29 cellular contexts compared by ENCODE assay signal in genomic region chr11:27187075-27187847, GRCh38.
DNase-seq lines count a peak whose midpoint lies in the region; ATAC-seq and TF ChIP-seq lines count a peak whose summit lies in the region.
"Had no signal": no experiment of that assay in that cellular context is flagged by ENCODE, and none has a peak within 500 bp of the region (broad histone marks: within the 10 kb centered on the region; RNA-seq: fewer than 3 reads in every experiment).

No MANE protein-coding gene starts in this region.

- intact Hi-C loops in colonic mucosa (cut with DNase I) (loop anchor here (10.0 kb wide), 1 partner anchor 178 kb away; the partner anchor contains the start of gene CCDC34), right lobe of liver (cut with DNase I) (loop anchor here in 1 of 2 donors (10.0 kb wide), 1 partner anchor 298 kb away; no protein-coding TSS in a partner anchor), adrenal gland (cut with DNase I) (loop anchor here (5.0 to 10.0 kb wide), 4 partner anchors 48 to 295 kb away; partner anchors contain the start of gene CCDC34 (in 1 of the 2))
- intact Hi-C loops in activated CD4-positive, alpha-beta memory T cell treated with anti-CD3 and anti-CD28 coated beads for 36 hours (cut with micrococcal nuclease) = loop anchor here (10.0 kb wide), 1 partner anchor 178 kb away; the partner anchor contains the start of gene CCDC34

- CTCF ChIA-PET in activated CD4-positive, alpha-beta memory T cell treated with anti-CD3 and anti-CD28 coated beads for 36 hours (lab: Charles Lee) = interaction anchor here (0.7 to 5.5 kb wide), 3 partner anchors 19 to 298 kb away, joined by 3 to 103 read pairs (median 3); no protein-coding TSS in a partner anchor

- no peak overlapping the region for H2AFZ ChIP-seq in Karpas-422 (ENCODE audit: low read length)
- H2AFZ ChIP-seq: PC-9 had no signal

- ATAC-seq in right lobe of liver = peak in 3 of 4 donors; percentile 27 to 43 (median 36)
- ATAC-seq: A549; activated CD8-positive, alpha-beta T cell treated with anti-CD3 and anti-CD28 coated beads for 36 hours; left ventricle myocardium superior; naive thymus-derived CD4-positive, alpha-beta T cell; stimulated activated naive B cell treated with anti-CD40 and anti-IgM and Interleukin-4, amounts not matched to agents 10 μg/mL and 1 μg/mL and 100 μg/mL, for 72 hours; upper lobe of right lung had no signal

- POLR2A ChIA-PET in activated CD4-positive, alpha-beta memory T cell treated with anti-CD3 and anti-CD28 coated beads for 36 hours (lab: Charles Lee) = interaction anchor here (1.0 kb wide), 1 partner anchor 277 kb away, joined by 3 read pairs; no protein-coding TSS in a partner anchor

- H3K4me3 ChIP-seq in colonic mucosa (no peak overlapping the region), right lobe of liver (no peak overlapping the region), adrenal gland (no peak overlapping the region), Karpas-422 (ENCODE audit: low read length) (no peak overlapping the region)
- H3K4me3 ChIP-seq: A549, PC-9, upper lobe of right lung had no signal

- no peaks in the 10 kb centered on the region for H4K20me1 ChIP-seq in Karpas-422 (ENCODE audit: insufficient read depth, low read depth, low read length)

- H3K27ac Mint-ChIP-seq in progenitor cell of endocrine pancreas = peak overlapping the region; percentile 76
- H3K27ac Mint-ChIP-seq in activated CD4-positive, alpha-beta memory T cell treated with anti-CD3 and anti-CD28 coated beads for 36 hours = no peak overlapping the region
- H3K27ac Mint-ChIP-seq: activated CD8-positive, alpha-beta T cell treated with anti-CD3 and anti-CD28 coated beads for 36 hours; activated T-helper 2 cell treated with anti-CD3 and anti-CD28 coated beads, Interferon-gamma antibody, Interleukin-2, Interleukin-4, amounts not matched to agents 10 μg/mL and 5 μg/mL and 100 μg/mL, durations not matched to agents 14 hours and 24 hours and 36 hours; naive thymus-derived CD4-positive, alpha-beta T cell; stimulated activated naive B cell treated with anti-CD40 and anti-IgM and Interleukin-4, amounts not matched to agents 10 μg/mL and 1 μg/mL and 100 μg/mL, for 72 hours; T-helper 2 cell treated with Interferon-gamma antibody and Interleukin-4, amounts not matched to agents 5 μg/mL and 100 μg/mL, for 36 hours had no signal

- WGBS in right lobe of liver (ENCODE audit: insufficient coverage, low coverage, low lambda C conversion rate, missing lambda C conversion rate) = 25% methylated on average over 3 of the region's 4 CpGs
- 75 to 77% (median 76%) methylated on average over 4 of the region's 4 CpGs for WGBS in adrenal gland, 4 donors

- peaks cover 7% of the 10 kb centered on the region for H3K4me1 ChIP-seq in colonic mucosa
- H3K4me1 ChIP-seq in right lobe of liver = peaks cover 0 to 32% (median 0%) of the 10 kb centered on the region in 4 donors
- H3K4me1 ChIP-seq in adrenal gland (replicated peaks in 1 of 2) = peaks cover 10 to 17% of the 10 kb centered on the region in 2 donors
- no peaks in the 10 kb centered on the region for H3K4me1 ChIP-seq in Karpas-422 (ENCODE audit: low read length)
- H3K4me1 ChIP-seq: upper lobe of right lung had no signal

- peaks cover 8% of the 10 kb centered on the region for H3K9me3 Mint-ChIP-seq in progenitor cell of endocrine pancreas (ENCODE audit: low read depth)
- no peaks in the 10 kb centered on the region for H3K9me3 Mint-ChIP-seq in activated CD4-positive, alpha-beta memory T cell treated with anti-CD3 and anti-CD28 coated beads for 36 hours
- H3K9me3 Mint-ChIP-seq: activated CD8-positive, alpha-beta T cell treated with anti-CD3 and anti-CD28 coated beads for 36 hours; activated T-helper 2 cell treated with anti-CD3 and anti-CD28 coated beads, Interferon-gamma antibody, Interleukin-2, Interleukin-4, amounts not matched to agents 10 μg/mL and 5 μg/mL and 100 μg/mL, durations not matched to agents 14 hours and 24 hours and 36 hours; naive thymus-derived CD4-positive, alpha-beta T cell; stimulated activated naive B cell treated with anti-CD40 and anti-IgM and Interleukin-4, amounts not matched to agents 10 μg/mL and 1 μg/mL and 100 μg/mL, for 72 hours; T-helper 2 cell treated with Interferon-gamma antibody and Interleukin-4, amounts not matched to agents 5 μg/mL and 100 μg/mL, for 36 hours had no signal

- peaks cover 60% of the 10 kb centered on the region for H3K4me1 Mint-ChIP-seq in progenitor cell of endocrine pancreas (ENCODE audit: low read depth)
- no peaks in the 10 kb centered on the region for H3K4me1 Mint-ChIP-seq in activated CD4-positive, alpha-beta memory T cell treated with anti-CD3 and anti-CD28 coated beads for 36 hours (ENCODE audit: low read depth)
- H3K4me1 Mint-ChIP-seq: naive thymus-derived CD4-positive, alpha-beta T cell; stimulated activated naive B cell treated with anti-CD40 and anti-IgM and Interleukin-4, amounts not matched to agents 10 μg/mL and 1 μg/mL and 100 μg/mL, for 72 hours had no signal

- peaks cover 4% of the 10 kb centered on the region for H3K36me3 Mint-ChIP-seq in progenitor cell of endocrine pancreas (ENCODE audit: insufficient read depth)
- no peaks in the 10 kb centered on the region for H3K36me3 Mint-ChIP-seq in activated CD4-positive, alpha-beta memory T cell treated with anti-CD3 and anti-CD28 coated beads for 36 hours
- H3K36me3 Mint-ChIP-seq: naive thymus-derived CD4-positive, alpha-beta T cell; stimulated activated naive B cell treated with anti-CD40 and anti-IgM and Interleukin-4, amounts not matched to agents 10 μg/mL and 1 μg/mL and 100 μg/mL, for 72 hours had no signal

- H3K79me2 ChIP-seq in Karpas-422 (ENCODE audit: low read length) = no peaks in the 10 kb centered on the region

- TF ChIP-seq POLR2A in right lobe of liver (IDR thresholded peaks at IDR 0.05) (no peak), adrenal gland (IDR thresholded peaks at IDR 0.05) (no peak)

- H3K27me3 ChIP-seq in colonic mucosa (no peaks in the 10 kb centered on the region), right lobe of liver (no peaks in the 10 kb centered on the region), adrenal gland (no peaks in the 10 kb centered on the region), Karpas-422 (ENCODE audit: low read length) (no peaks in the 10 kb centered on the region)

- TF ChIP-seq CTCF in colonic mucosa (IDR thresholded peaks at IDR 0.05) = no peak
- no peak for TF ChIP-seq CTCF in right lobe of liver (IDR thresholded peaks at IDR 0.05)
- TF ChIP-seq CTCF in progenitor cell of endocrine pancreas (IDR thresholded peaks at IDR 0.05; ENCODE audit: unreplicated experiment) = no peak
- TF ChIP-seq CTCF in adrenal gland (IDR thresholded peaks at IDR 0.05) = no peak

- no peak overlapping the region for H3K4me2 ChIP-seq in Karpas-422 (ENCODE audit: low read depth, low read length, poor library complexity, severe bottlenecking)
- H3K4me2 ChIP-seq: A549, PC-9 had no signal

- DNase-seq in HuH-7 (ENCODE audit: low spot score) (peak; percentile 87), colonic mucosa (no peak), right lobe of liver (no peak), progenitor cell of endocrine pancreas (ENCODE audit: low spot score, unreplicated experiment) (no peak), adrenal gland (no peak), dermis blood vessel endothelial cell (no peak), Karpas-422 (no peak)
- no peak for DNase-seq in activated CD4-positive, alpha-beta memory T cell treated with anti-CD3 and anti-CD28 coated beads for 36 hours
- DNase-seq: activated CD8-positive, alpha-beta T cell treated with anti-CD3 and anti-CD28 coated beads for 36 hours; activated naive CD4-positive, alpha-beta T cell treated with anti-CD3 and anti-CD28 coated beads, Interleukin-2, amount 50 U/mL, for 16 hours; amygdala; effector CD8-positive, alpha-beta T cell; EL; GOT3; Kasumi-1; left ventricle myocardium superior; naive thymus-derived CD4-positive, alpha-beta T cell; NCI-H1417 treated with DMSO at 0.1 percent for 48 hours; NCI-H2029 treated with DMSO at 0.1 percent for 48 hours; NCI-H226; NCI-H69; PC-9; Right ventricle myocardium superior; stimulated activated naive B cell treated with anti-CD40 and anti-IgM and Interleukin-4, amounts not matched to agents 10 μg/mL and 1 μg/mL and 100 μg/mL, for 72 hours; substantia nigra; upper lobe of right lung had no signal

- H3K27me3 Mint-ChIP-seq in progenitor cell of endocrine pancreas = no peaks in the 10 kb centered on the region
- H3K27me3 Mint-ChIP-seq in activated CD4-positive, alpha-beta memory T cell treated with anti-CD3 and anti-CD28 coated beads for 36 hours = peaks cover 9% of the 10 kb centered on the region

- H3K9me2 ChIP-seq in Karpas-422 (replicated peaks; ENCODE audit: insufficient read depth, low read length) = no peaks in the 10 kb centered on the region

- H3K9me3 ChIP-seq in colonic mucosa (no peaks in the 10 kb centered on the region), right lobe of liver (no peaks in the 10 kb centered on the region), adrenal gland (replicated peaks in 1 of 3) (no peaks in the 10 kb centered on the region), Karpas-422 (ENCODE audit: low read length) (no peaks in the 10 kb centered on the region)
- H3K9me3 ChIP-seq: A549, upper lobe of right lung had no signal

- peak overlapping the region; percentile 82 for H3K27ac ChIP-seq in colonic mucosa
- H3K27ac ChIP-seq in right lobe of liver = no peak overlapping the region
- H3K27ac ChIP-seq in adrenal gland = no peak overlapping the region
- H3K27ac ChIP-seq in Karpas-422 (ENCODE audit: low read length) = no peak overlapping the region
- H3K27ac ChIP-seq: PC-9, upper lobe of right lung had no signal

- peak overlapping the region; percentile 20 for H3K4me3 Mint-ChIP-seq in progenitor cell of endocrine pancreas (ENCODE audit: low read depth)
- no peak overlapping the region for H3K4me3 Mint-ChIP-seq in activated CD4-positive, alpha-beta memory T cell treated with anti-CD3 and anti-CD28 coated beads for 36 hours
- H3K4me3 Mint-ChIP-seq: activated CD8-positive, alpha-beta T cell treated with anti-CD3 and anti-CD28 coated beads for 36 hours; naive thymus-derived CD4-positive, alpha-beta T cell; stimulated activated naive B cell treated with anti-CD40 and anti-IgM and Interleukin-4, amounts not matched to agents 10 μg/mL and 1 μg/mL and 100 μg/mL, for 72 hours; T-helper 2 cell treated with Interferon-gamma antibody and Interleukin-4, amounts not matched to agents 5 μg/mL and 100 μg/mL, for 36 hours had no signal

- H3K9ac ChIP-seq in colonic mucosa (ENCODE audit: low read depth in 2 of 2, low read length in 2 of 2) (peak overlapping the region in 1 of 2 donors; percentile 75), Karpas-422 (ENCODE audit: low read length) (no peak overlapping the region)

- H3K36me3 ChIP-seq in colonic mucosa (no peaks in the 10 kb centered on the region), right lobe of liver (no peaks in the 10 kb centered on the region), adrenal gland (replicated peaks in 1 of 2) (no peaks in the 10 kb centered on the region), Karpas-422 (ENCODE audit: insufficient read depth, low read length) (no peaks in the 10 kb centered on the region)
- H3K36me3 ChIP-seq: upper lobe of right lung had no signal
